Comparison of ENCODE assay signal across 26 cellular contexts in genomic region chr9:137221095-137221374, GRCh38. TPM values are rescaled to one million over a fixed set of nuclear protein-coding genes. Genes with fewer than 3 reads are reported as not detected.
A peak's percentile ranks its signal among the peaks of the same experiment; 100 is the strongest.
DNase-seq lines count a peak whose midpoint lies in the region; ATAC-seq and TF ChIP-seq lines count a peak whose summit lies in the region.
"Had no signal": no experiment of that assay in that cellular context is flagged by ENCODE, and none has a peak within 500 bp of the region (broad histone marks: within the 10 kb centered on the region; RNA-seq: fewer than 3 reads in every experiment).

No MANE protein-coding gene starts in this region.

- H3K27me3 ChIP-seq in transverse colon (no peaks in the 10 kb centered on the region), upper lobe of right lung (no peaks in the 10 kb centered on the region)
- H3K27me3 ChIP-seq: BLaER1, SJCRH30 had no signal

- H3K4me1 Mint-ChIP-seq in activated T-cell treated with anti-CD3 and anti-CD28 coated beads, Interleukin-2, amount 50 U/mL, for 4 hours (ENCODE audit: low read depth), result peaks cover 5% of the 10 kb centered on the region
- H3K4me1 Mint-ChIP-seq in T-helper 17 cell, result peaks cover 2% of the 10 kb centered on the region
- H3K4me1 Mint-ChIP-seq in stimulated activated effector memory CD8-positive, alpha-beta T cell treated with anti-CD3 and anti-CD28 coated beads, Interleukin-12 subunit alpha, Interleukin-12 subunit beta, amount 100 ng/mL, for 72 hours, result peaks cover 9% of the 10 kb centered on the region

- H3K27ac Mint-ChIP-seq in T-helper 17 cell, result no peak overlapping the region
- no peak overlapping the region for H3K27ac Mint-ChIP-seq in stimulated activated effector memory CD8-positive, alpha-beta T cell treated with anti-CD3 and anti-CD28 coated beads, Interleukin-12 subunit alpha, Interleukin-12 subunit beta, amount 100 ng/mL, for 72 hours
- H3K27ac Mint-ChIP-seq: activated CD4-positive, alpha-beta memory T cell treated with anti-CD3 and anti-CD28 coated beads, Interleukin-2, amount 10 ng/mL, durations not matched to agents 7 days and 5 days; natural killer cell treated with Interleukin-12 subunit alpha and Interleukin-12 subunit beta and Interleukin-15 and Interleukin-18, amount 100 ng/mL, for 72 hours; stimulated activated naive CD8-positive, alpha-beta T cell treated with anti-CD3 and anti-CD28 coated beads, Interleukin-15, Interleukin-2, amounts not matched to agents 100 ng/mL and 50 ng/mL, for 24 hours had no signal

- no peaks in the 10 kb centered on the region for H3K9me3 Mint-ChIP-seq in activated T-cell treated with anti-CD3 and anti-CD28 coated beads, Interleukin-2, amount 50 U/mL, for 4 hours
- H3K9me3 Mint-ChIP-seq in stimulated activated effector memory CD8-positive, alpha-beta T cell treated with anti-CD3 and anti-CD28 coated beads, Interleukin-12 subunit alpha, Interleukin-12 subunit beta, amount 100 ng/mL, for 72 hours, result no peaks in the 10 kb centered on the region
- H3K9me3 Mint-ChIP-seq: activated CD4-positive, alpha-beta memory T cell treated with anti-CD3 and anti-CD28 coated beads, Interleukin-2, amount 10 ng/mL, durations not matched to agents 7 days and 5 days; natural killer cell treated with Interleukin-12 subunit alpha and Interleukin-12 subunit beta and Interleukin-15 and Interleukin-18, amount 100 ng/mL, for 72 hours; stimulated activated naive CD8-positive, alpha-beta T cell treated with anti-CD3 and anti-CD28 coated beads, Interleukin-15, Interleukin-2, amounts not matched to agents 100 ng/mL and 50 ng/mL, for 24 hours had no signal

- H3K27ac ChIP-seq in coronary artery (no peak overlapping the region), transverse colon (no peak overlapping the region), upper lobe of right lung (no peak overlapping the region)
- H3K27ac ChIP-seq: SJCRH30 had no signal

- H3K9me3 ChIP-seq in T-helper 17 cell (ENCODE audit: control insufficient read depth, low read length, poor library complexity, severe bottlenecking) (no peaks in the 10 kb centered on the region), transverse colon (no peaks in the 10 kb centered on the region), upper lobe of right lung (no peaks in the 10 kb centered on the region)
- H3K9me3 ChIP-seq: BLaER1, gastroesophageal sphincter, prostate gland, SJCRH30 had no signal

- no peaks in the 10 kb centered on the region for H3K27me3 Mint-ChIP-seq in activated T-cell treated with anti-CD3 and anti-CD28 coated beads, Interleukin-2, amount 50 U/mL, for 4 hours (ENCODE audit: low read depth)
- H3K27me3 Mint-ChIP-seq in T-helper 17 cell, result no peaks in the 10 kb centered on the region
- H3K27me3 Mint-ChIP-seq: activated CD4-positive, alpha-beta memory T cell treated with anti-CD3 and anti-CD28 coated beads, Interleukin-2, amount 10 ng/mL, durations not matched to agents 7 days and 5 days; natural killer cell treated with Interleukin-12 subunit alpha and Interleukin-12 subunit beta and Interleukin-15 and Interleukin-18, amount 100 ng/mL, for 72 hours; stimulated activated naive CD8-positive, alpha-beta T cell treated with anti-CD3 and anti-CD28 coated beads, Interleukin-15, Interleukin-2, amounts not matched to agents 100 ng/mL and 50 ng/mL, for 24 hours had no signal

- no peak for TF ChIP-seq POLR2A in transverse colon (IDR thresholded peaks at IDR 0.05)

- no peak for TF ChIP-seq CTCF in coronary artery (IDR thresholded peaks at IDR 0.05)
- TF ChIP-seq CTCF in transverse colon (IDR thresholded peaks at IDR 0.05), result no peak
- no peak for TF ChIP-seq CTCF in upper lobe of right lung (IDR thresholded peaks at IDR 0.05)

- WGBS in transverse colon (ENCODE audit: low coverage in 1 of 2), 2 donors, result no CpG with 5 or more reads among the region's 13 CpGs

- H3K36me3 ChIP-seq in transverse colon (no peaks in the 10 kb centered on the region), upper lobe of right lung (no peaks in the 10 kb centered on the region)
- H3K36me3 ChIP-seq: prostate gland had no signal

- peaks cover 13 to 47% (median 43%) of the 10 kb centered on the region in 4 donors for H3K4me1 ChIP-seq in transverse colon
- H3K4me1 ChIP-seq in upper lobe of right lung, result peaks cover 14% of the 10 kb centered on the region

- H3K36me3 Mint-ChIP-seq in activated T-cell treated with anti-CD3 and anti-CD28 coated beads, Interleukin-2, amount 50 U/mL, for 4 hours (ENCODE audit: insufficient read depth), result no peaks in the 10 kb centered on the region
- H3K36me3 Mint-ChIP-seq in T-helper 17 cell (ENCODE audit: low read depth), result no peaks in the 10 kb centered on the region
- peaks cover 7% of the 10 kb centered on the region for H3K36me3 Mint-ChIP-seq in stimulated activated effector memory CD8-positive, alpha-beta T cell treated with anti-CD3 and anti-CD28 coated beads, Interleukin-12 subunit alpha, Interleukin-12 subunit beta, amount 100 ng/mL, for 72 hours
- H3K36me3 Mint-ChIP-seq: natural killer cell treated with Interleukin-12 subunit alpha and Interleukin-12 subunit beta and Interleukin-15 and Interleukin-18, amount 100 ng/mL, for 72 hours had no signal

- intact Hi-C loops in transverse colon (cut with DNase I; ENCODE audit: low total_unique reads) (no loop called here), upper lobe of right lung (cut with DNase I) (no loop called here)

- no peak for DNase-seq in activated T-cell treated with anti-CD3 and anti-CD28 coated beads, Interleukin-2, amount 50 U/mL, for 4 hours
- DNase-seq in activated T-cell treated with anti-CD3 and anti-CD28 coated beads, Interleukin-2, amount 50 U/mL, for 1 hour, result no peak
- DNase-seq in T-helper 17 cell (no peak), coronary artery (ENCODE audit: low spot score) (no peak), transverse colon (no peak), upper lobe of right lung (no peak)
- DNase-seq in stimulated activated effector memory CD8-positive, alpha-beta T cell treated with anti-CD3 and anti-CD28 coated beads, Interleukin-12 subunit alpha, Interleukin-12 subunit beta, amount 100 ng/mL, for 72 hours (ENCODE audit: low spot score in 2 of 2), result no peak
- DNase-seq: activated CD4-positive, alpha-beta memory T cell treated with anti-CD3 and anti-CD28 coated beads, Interleukin-2, amount 10 ng/mL, durations not matched to agents 7 days and 5 days; amniotic stem cell; mesendoderm; NCI-H1092; NCI-H2227 treated with DMSO at 0.1 percent for 48 hours had no signal

- no peak for ATAC-seq in activated T-cell treated with anti-CD3 and anti-CD28 coated beads, Interleukin-2, amount 50 U/mL, for 4 hours
- no peak for ATAC-seq in T-helper 17 cell
- no peak for ATAC-seq in stimulated activated effector memory CD8-positive, alpha-beta T cell treated with anti-CD3 and anti-CD28 coated beads, Interleukin-12 subunit alpha, Interleukin-12 subunit beta, amount 100 ng/mL, for 72 hours
- no peak for ATAC-seq in GM18520 (IDR thresholded peaks at IDR 0.05; ENCODE audit: unreplicated experiment)
- ATAC-seq in upper lobe of right lung, result no peak
- ATAC-seq: gastroesophageal sphincter; HCT116; natural killer cell treated with Interleukin-12 subunit alpha and Interleukin-12 subunit beta and Interleukin-15 and Interleukin-18, amount 100 ng/mL, for 72 hours had no signal

- peak overlapping the region; percentile 27 for H3K4me3 Mint-ChIP-seq in activated T-cell treated with anti-CD3 and anti-CD28 coated beads, Interleukin-2, amount 50 U/mL, for 4 hours
- H3K4me3 Mint-ChIP-seq in T-helper 17 cell, result peak overlapping the region; percentile 52
- H3K4me3 Mint-ChIP-seq in stimulated activated effector memory CD8-positive, alpha-beta T cell treated with anti-CD3 and anti-CD28 coated beads, Interleukin-12 subunit alpha, Interleukin-12 subunit beta, amount 100 ng/mL, for 72 hours, result peak overlapping the region; percentile 38
- H3K4me3 Mint-ChIP-seq: activated CD4-positive, alpha-beta memory T cell treated with anti-CD3 and anti-CD28 coated beads, Interleukin-2, amount 10 ng/mL, durations not matched to agents 7 days and 5 days; natural killer cell treated with Interleukin-12 subunit alpha and Interleukin-12 subunit beta and Interleukin-15 and Interleukin-18, amount 100 ng/mL, for 72 hours; stimulated activated naive CD8-positive, alpha-beta T cell treated with anti-CD3 and anti-CD28 coated beads, Interleukin-15, Interleukin-2, amounts not matched to agents 100 ng/mL and 50 ng/mL, for 24 hours had no signal

- in situ Hi-C loops in transverse colon (cut with MboI; ENCODE audit: low pct_ligation_motif_present in 1 of 4, low pct_unique_long_range_greater_than_20kb in 1 of 4, low sequenced_read_pairs in 3 of 4), result loop anchor here in 2 of 4 donors (10.0 to 25.0 kb wide), 2 partner anchors 96 to 109 kb away; partner anchors contain the start of gene DPP7 (in 1 of the 2)

- no peak for TF ChIP-seq EP300 in transverse colon (IDR thresholded peaks at IDR 0.05; ENCODE audit: low read depth)

- H3K4me3 ChIP-seq in coronary artery, result peak overlapping the region; percentile 87
- no peak overlapping the region for H3K4me3 ChIP-seq in transverse colon
- H3K4me3 ChIP-seq in upper lobe of right lung, result no peak overlapping the region
- H3K4me3 ChIP-seq: SJCRH30 had no signal

RNA-seq across cellular contexts. Expression of gene RNF208, which starts 1.0 kb away (rescaled TPM):
- total RNA-seq in activated T-cell treated with anti-CD3 and anti-CD28 coated beads, Interleukin-2, amount 50 U/mL, for 4 hours, result 1 to 10 TPM; 3.3 to 6.0 (median 4.4) TPM
- total RNA-seq in T-helper 17 cell, result 1 to 10 TPM; 1.2 to 5.3 TPM
- total RNA-seq in transverse colon, result 10 to 100 TPM in 1 of 4 donors, 1 to 10 TPM in 2, not detected in 1; 2.3 to 26.5 (median 7.5) TPM
- total RNA-seq in upper lobe of right lung, result 6.7 TPM
- total RNA-seq: LHCN-M2, urinary bladder had no signal

RNA-seq across cellular contexts. Expression of gene CYSRT1, which starts 3.9 kb away (rescaled TPM):
- under 1 TPM in 2 of 3 donors, not detected in 1; 0.46 to 0.50 TPM for total RNA-seq in activated T-cell treated with anti-CD3 and anti-CD28 coated beads, Interleukin-2, amount 50 U/mL, for 4 hours
- total RNA-seq in T-helper 17 cell (under 1 TPM in 1 of 2 donors, not detected in 1; 0.52 TPM), transverse colon (not detected), upper lobe of right lung (0.41 TPM)
- total RNA-seq: cardiac septum had no signal

RNA-seq across cellular contexts. Expression of gene RNF224, which starts 6.3 kb away (rescaled TPM):
- total RNA-seq in activated T-cell treated with anti-CD3 and anti-CD28 coated beads, Interleukin-2, amount 50 U/mL, for 4 hours, result not detected
- total RNA-seq in T-helper 17 cell (not detected), transverse colon (not detected), upper lobe of right lung (0.35 TPM)
- total RNA-seq: A673; cardiac septum; natural killer cell treated with Interleukin-12 subunit alpha and Interleukin-12 subunit beta and Interleukin-15 and Interleukin-18, amount 100 ng/mL, for 72 hours; prostate gland; SJCRH30; T-helper 1 cell treated with Interleukin-12 subunit alpha and Interleukin-12 subunit beta and Interleukin-4 antibody, amounts not matched to agents 30 ng/mL and 1 ng/mL, for 36 hours; urinary bladder had no signal

RNA-seq across cellular contexts. Expression of gene SLC34A3, which starts 9.7 kb away (rescaled TPM):
- not detected for total RNA-seq in activated T-cell treated with anti-CD3 and anti-CD28 coated beads, Interleukin-2, amount 50 U/mL, for 4 hours
- total RNA-seq in T-helper 17 cell (not detected), transverse colon (not detected), upper lobe of right lung (0.23 TPM)
- total RNA-seq: A673; activated CD4-positive, alpha-beta memory T cell treated with anti-CD3 and anti-CD28 coated beads, Interleukin-2, amount 10 ng/mL, durations not matched to agents 7 days and 5 days; cardiac septum; gastroesophageal sphincter; natural killer cell treated with Interleukin-12 subunit alpha and Interleukin-12 subunit beta and Interleukin-15 and Interleukin-18, amount 100 ng/mL, for 72 hours; OCI-LY7; T-helper 1 cell treated with Interleukin-12 subunit alpha and Interleukin-12 subunit beta and Interleukin-4 antibody, amounts not matched to agents 30 ng/mL and 1 ng/mL, for 36 hours; urinary bladder had no signal

RNA-seq across cellular contexts. Expression of gene NDOR1, which starts 15.5 kb away (rescaled TPM):
- 10 to 100 TPM; 45.2 to 53.7 (median 50.5) TPM for total RNA-seq in activated T-cell treated with anti-CD3 and anti-CD28 coated beads, Interleukin-2, amount 50 U/mL, for 4 hours
- 10 to 100 TPM; 24.0 to 30.7 TPM for total RNA-seq in T-helper 17 cell
- total RNA-seq in transverse colon, result 10 to 100 TPM; 14.3 to 47.5 (median 22.0) TPM
- 16.7 TPM for total RNA-seq in upper lobe of right lung
